Comparison of ENCODE assay signal across 1 cellular context in the genomic region with DNA sequence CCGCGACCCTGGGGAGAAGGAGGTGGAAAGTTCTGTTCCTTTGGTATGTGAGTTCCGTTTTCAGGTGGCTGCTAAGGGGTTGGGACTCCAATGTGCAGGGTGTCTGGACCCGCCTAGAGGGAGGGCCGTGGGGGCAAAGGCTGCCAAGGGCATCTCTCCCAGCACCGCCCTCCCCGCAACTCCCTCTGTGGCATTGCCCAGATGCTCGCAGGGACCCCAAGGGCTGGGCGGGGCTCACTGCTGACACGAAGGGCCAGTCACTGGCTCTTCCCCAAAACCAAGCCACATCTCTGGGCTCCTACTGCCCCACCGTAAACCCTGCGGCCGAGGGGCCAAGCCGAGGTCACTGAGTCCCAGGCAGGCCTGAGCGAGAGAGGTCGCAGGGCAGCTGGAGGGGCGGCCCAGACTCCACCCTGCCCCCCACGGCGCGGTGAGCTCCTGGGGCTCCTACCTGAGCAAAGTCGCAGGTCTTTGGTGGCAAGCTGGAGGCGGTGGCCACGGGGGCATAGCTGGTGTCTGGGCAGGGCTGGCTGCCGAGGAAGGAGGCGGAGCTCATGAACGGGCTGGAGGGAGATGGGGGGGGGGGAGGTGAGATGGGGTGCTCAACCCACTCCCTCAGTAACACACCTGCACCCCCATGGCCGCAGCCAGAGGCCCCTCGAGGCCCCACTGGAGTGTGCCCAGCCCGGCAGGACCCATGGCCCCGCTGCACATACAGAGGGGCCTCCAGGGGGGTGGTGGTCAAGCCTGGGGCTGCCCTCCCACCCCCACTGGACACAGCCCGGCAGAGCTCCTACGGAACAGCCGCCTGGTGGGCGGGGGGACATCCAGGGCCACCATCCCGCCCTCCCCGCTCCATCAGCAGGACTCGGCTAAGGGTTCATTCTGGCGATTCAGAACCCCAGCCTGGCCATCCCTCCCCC.
TF ChIP-seq lines count a peak whose summit lies in the region.

No MANE protein-coding gene starts in this region.

TF ChIP-seq in GM23338, 12 proteins besides CTCF, POLR2A, EP300 and RAD21:
- no peak for TF ChIP-seq ZNF331 (CRISPR knock-in tag; IDR thresholded peaks at IDR 0.05; ENCODE audit: low read depth)
- TF ChIP-seq EZH2 (IDR thresholded peaks at IDR 0.05; ENCODE audit: low read depth, unreplicated experiment): no peak
- TF ChIP-seq, protein P1, sequence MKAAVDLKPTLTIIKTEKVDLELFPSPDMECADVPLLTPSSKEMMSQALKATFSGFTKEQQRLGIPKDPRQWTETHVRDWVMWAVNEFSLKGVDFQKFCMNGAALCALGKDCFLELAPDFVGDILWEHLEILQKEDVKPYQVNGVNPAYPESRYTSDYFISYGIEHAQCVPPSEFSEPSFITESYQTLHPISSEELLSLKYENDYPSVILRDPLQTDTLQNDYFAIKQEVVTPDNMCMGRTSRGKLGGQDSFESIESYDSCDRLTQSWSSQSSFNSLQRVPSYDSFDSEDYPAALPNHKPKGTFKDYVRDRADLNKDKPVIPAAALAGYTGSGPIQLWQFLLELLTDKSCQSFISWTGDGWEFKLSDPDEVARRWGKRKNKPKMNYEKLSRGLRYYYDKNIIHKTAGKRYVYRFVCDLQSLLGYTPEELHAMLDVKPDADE (IDR thresholded peaks at IDR 0.05): no peak
- TF ChIP-seq JUNB (IDR thresholded peaks at IDR 0.05; ENCODE audit: unreplicated experiment): no peak
- no peak for TF ChIP-seq NANOG (IDR thresholded peaks at IDR 0.05; ENCODE audit: borderline replicate concordance)
- TF ChIP-seq, protein P2, sequence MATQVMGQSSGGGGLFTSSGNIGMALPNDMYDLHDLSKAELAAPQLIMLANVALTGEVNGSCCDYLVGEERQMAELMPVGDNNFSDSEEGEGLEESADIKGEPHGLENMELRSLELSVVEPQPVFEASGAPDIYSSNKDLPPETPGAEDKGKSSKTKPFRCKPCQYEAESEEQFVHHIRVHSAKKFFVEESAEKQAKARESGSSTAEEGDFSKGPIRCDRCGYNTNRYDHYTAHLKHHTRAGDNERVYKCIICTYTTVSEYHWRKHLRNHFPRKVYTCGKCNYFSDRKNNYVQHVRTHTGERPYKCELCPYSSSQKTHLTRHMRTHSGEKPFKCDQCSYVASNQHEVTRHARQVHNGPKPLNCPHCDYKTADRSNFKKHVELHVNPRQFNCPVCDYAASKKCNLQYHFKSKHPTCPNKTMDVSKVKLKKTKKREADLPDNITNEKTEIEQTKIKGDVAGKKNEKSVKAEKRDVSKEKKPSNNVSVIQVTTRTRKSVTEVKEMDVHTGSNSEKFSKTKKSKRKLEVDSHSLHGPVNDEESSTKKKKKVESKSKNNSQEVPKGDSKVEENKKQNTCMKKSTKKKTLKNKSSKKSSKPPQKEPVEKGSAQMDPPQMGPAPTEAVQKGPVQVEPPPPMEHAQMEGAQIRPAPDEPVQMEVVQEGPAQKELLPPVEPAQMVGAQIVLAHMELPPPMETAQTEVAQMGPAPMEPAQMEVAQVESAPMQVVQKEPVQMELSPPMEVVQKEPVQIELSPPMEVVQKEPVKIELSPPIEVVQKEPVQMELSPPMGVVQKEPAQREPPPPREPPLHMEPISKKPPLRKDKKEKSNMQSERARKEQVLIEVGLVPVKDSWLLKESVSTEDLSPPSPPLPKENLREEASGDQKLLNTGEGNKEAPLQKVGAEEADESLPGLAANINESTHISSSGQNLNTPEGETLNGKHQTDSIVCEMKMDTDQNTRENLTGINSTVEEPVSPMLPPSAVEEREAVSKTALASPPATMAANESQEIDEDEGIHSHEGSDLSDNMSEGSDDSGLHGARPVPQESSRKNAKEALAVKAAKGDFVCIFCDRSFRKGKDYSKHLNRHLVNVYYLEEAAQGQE (IDR thresholded peaks at IDR 0.05; ENCODE audit: unreplicated experiment): no peak
- TF ChIP-seq ZNF114 (CRISPR knock-in tag; IDR thresholded peaks at IDR 0.05): no peak
- TF ChIP-seq POLR2AphosphoS5 (IDR thresholded peaks at IDR 0.05; ENCODE audit: low read depth): no peak
- TF ChIP-seq CREB1 (CRISPR knock-in tag; IDR thresholded peaks at IDR 0.05; ENCODE audit: low read depth): no peak
- TF ChIP-seq STAT1 (IDR thresholded peaks at IDR 0.05; ENCODE audit: unreplicated experiment): no peak
- TF ChIP-seq, protein P3, sequence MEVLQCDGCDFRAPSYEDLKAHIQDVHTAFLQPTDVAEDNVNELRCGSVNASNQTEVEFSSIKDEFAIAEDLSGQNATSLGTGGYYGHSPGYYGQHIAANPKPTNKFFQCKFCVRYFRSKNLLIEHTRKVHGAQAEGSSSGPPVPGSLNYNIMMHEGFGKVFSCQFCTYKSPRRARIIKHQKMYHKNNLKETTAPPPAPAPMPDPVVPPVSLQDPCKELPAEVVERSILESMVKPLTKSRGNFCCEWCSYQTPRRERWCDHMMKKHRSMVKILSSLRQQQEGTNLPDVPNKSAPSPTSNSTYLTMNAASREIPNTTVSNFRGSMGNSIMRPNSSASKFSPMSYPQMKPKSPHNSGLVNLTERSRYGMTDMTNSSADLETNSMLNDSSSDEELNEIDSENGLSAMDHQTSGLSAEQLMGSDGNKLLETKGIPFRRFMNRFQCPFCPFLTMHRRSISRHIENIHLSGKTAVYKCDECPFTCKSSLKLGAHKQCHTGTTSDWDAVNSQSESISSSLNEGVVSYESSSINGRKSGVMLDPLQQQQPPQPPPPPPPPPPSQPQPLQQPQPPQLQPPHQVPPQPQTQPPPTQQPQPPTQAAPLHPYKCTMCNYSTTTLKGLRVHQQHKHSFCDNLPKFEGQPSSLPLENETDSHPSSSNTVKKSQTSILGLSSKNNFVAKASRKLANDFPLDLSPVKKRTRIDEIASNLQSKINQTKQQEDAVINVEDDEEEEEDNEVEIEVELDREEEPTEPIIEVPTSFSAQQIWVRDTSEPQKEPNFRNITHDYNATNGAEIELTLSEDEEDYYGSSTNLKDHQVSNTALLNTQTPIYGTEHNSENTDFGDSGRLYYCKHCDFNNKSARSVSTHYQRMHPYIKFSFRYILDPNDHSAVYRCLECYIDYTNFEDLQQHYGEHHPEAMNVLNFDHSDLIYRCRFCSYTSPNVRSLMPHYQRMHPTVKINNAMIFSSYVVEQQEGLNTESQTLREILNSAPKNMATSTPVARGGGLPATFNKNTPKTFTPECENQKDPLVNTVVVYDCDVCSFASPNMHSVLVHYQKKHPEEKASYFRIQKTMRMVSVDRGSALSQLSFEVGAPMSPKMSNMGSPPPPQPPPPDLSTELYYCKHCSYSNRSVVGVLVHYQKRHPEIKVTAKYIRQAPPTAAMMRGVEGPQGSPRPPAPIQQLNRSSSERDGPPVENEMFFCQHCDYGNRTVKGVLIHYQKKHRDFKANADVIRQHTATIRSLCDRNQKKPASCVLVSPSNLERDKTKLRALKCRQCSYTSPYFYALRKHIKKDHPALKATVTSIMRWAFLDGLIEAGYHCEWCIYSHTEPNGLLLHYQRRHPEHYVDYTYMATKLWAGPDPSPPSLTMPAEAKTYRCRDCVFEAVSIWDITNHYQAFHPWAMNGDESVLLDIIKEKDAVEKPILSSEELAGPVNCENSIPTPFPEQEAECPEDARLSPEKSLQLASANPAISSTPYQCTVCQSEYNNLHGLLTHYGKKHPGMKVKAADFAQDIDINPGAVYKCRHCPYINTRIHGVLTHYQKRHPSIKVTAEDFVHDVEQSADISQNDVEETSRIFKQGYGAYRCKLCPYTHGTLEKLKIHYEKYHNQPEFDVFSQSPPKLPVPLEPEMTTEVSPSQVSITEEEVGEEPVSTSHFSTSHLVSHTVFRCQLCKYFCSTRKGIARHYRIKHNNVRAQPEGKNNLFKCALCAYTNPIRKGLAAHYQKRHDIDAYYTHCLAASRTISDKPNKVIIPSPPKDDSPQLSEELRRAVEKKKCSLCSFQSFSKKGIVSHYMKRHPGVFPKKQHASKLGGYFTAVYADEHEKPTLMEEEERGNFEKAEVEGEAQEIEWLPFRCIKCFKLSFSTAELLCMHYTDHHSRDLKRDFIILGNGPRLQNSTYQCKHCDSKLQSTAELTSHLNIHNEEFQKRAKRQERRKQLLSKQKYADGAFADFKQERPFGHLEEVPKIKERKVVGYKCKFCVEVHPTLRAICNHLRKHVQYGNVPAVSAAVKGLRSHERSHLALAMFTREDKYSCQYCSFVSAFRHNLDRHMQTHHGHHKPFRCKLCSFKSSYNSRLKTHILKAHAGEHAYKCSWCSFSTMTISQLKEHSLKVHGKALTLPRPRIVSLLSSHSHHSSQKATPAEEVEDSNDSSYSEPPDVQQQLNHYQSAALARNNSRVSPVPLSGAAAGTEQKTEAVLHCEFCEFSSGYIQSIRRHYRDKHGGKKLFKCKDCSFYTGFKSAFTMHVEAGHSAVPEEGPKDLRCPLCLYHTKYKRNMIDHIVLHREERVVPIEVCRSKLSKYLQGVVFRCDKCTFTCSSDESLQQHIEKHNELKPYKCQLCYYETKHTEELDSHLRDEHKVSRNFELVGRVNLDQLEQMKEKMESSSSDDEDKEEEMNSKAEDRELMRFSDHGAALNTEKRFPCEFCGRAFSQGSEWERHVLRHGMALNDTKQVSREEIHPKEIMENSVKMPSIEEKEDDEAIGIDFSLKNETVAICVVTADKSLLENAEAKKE (CRISPR knock-in tag; IDR thresholded peaks at IDR 0.05): no peak
- TF ChIP-seq EZH2phosphoT487 (IDR thresholded peaks at IDR 0.05; ENCODE audit: unreplicated experiment): no peak
